Comparison of ENCODE assay signal across 8 cellular contexts in genomic region chr19:40283414-40284250, GRCh38. TPM values are rescaled to one million over a fixed set of nuclear protein-coding genes. Genes with fewer than 3 reads are reported as not detected.
DNase-seq lines count a peak whose midpoint lies in the region; ATAC-seq and TF ChIP-seq lines count a peak whose summit lies in the region.

No MANE protein-coding gene starts in this region.

- no peak for TF ChIP-seq CTCF in LNCaP clone FGC (IDR thresholded peaks at IDR 0.05; ENCODE audit: control insufficient read depth, extremely low read depth, insufficient read depth)
- no peak for TF ChIP-seq CTCF in nephron progenitor cell (IDR thresholded peaks at IDR 0.05)

- H3K9me3 ChIP-seq in CD4-positive, CD25-positive, alpha-beta regulatory T cell (ENCODE audit: control insufficient read depth in 2 of 2, low read length in 2 of 2) = no peaks in the 10 kb centered on the region
- no peaks in the 10 kb centered on the region for H3K9me3 ChIP-seq in ectodermal cell (ENCODE audit: control insufficient read depth, low read length)

- no peak for ATAC-seq in CD4-positive, CD25-positive, alpha-beta regulatory T cell (ENCODE audit: low read depth in 2 of 2)

- peak overlapping the region; percentile 95 for H3K27ac ChIP-seq in CD4-positive, CD25-positive, alpha-beta regulatory T cell (ENCODE audit: insufficient read depth, low read length, poor library complexity, severe bottlenecking)
- no peak overlapping the region for H3K27ac ChIP-seq in ectodermal cell (ENCODE audit: insufficient read depth, low read depth, low read length, poor library complexity, severe bottlenecking)

- DNase-seq in CD4-positive, CD25-positive, alpha-beta regulatory T cell = no peak
- DNase-seq in LNCaP clone FGC (ENCODE audit: low read depth) (no peak), nephron progenitor cell (no peak), GM03348 (ENCODE audit: low spot score) (no peak), NAMALWA (ENCODE audit: low spot score) (no peak), KBM-7 (no peak)
- no peak for DNase-seq in activated CD4-positive, alpha-beta T cell treated with anti-CD3 and anti-CD28 coated beads for 48 hours

- 81 to 84% methylated on average over 12 of the region's 12 CpGs for WGBS in ectodermal cell, 2 experiments

- peak overlapping the region; percentile 96 to 98 (median 98) for H3K4me3 Mint-ChIP-seq in CD4-positive, CD25-positive, alpha-beta regulatory T cell
- H3K4me3 Mint-ChIP-seq in nephron progenitor cell = peak overlapping the region; percentile 95

- peak overlapping the region; percentile 85 to 99 (median 97) for H3K27ac Mint-ChIP-seq in CD4-positive, CD25-positive, alpha-beta regulatory T cell
- H3K27ac Mint-ChIP-seq in nephron progenitor cell = peak overlapping the region; percentile 97

- H3K4me1 ChIP-seq in CD4-positive, CD25-positive, alpha-beta regulatory T cell (ENCODE audit: control insufficient read depth, insufficient read depth, low read length, poor library complexity, severe bottlenecking) = peaks cover 56% of the 10 kb centered on the region
- H3K4me1 ChIP-seq in ectodermal cell (ENCODE audit: control insufficient read depth, insufficient read depth, low read length) = peaks cover 13% of the 10 kb centered on the region

- H3K36me3 ChIP-seq in CD4-positive, CD25-positive, alpha-beta regulatory T cell (ENCODE audit: control insufficient read depth, insufficient read depth, low read length) = peaks cover 6% of the 10 kb centered on the region
- no peaks in the 10 kb centered on the region for H3K36me3 ChIP-seq in ectodermal cell (ENCODE audit: control insufficient read depth, insufficient read depth, low read length)

- H3K27me3 ChIP-seq in CD4-positive, CD25-positive, alpha-beta regulatory T cell (ENCODE audit: control insufficient read depth, insufficient read depth, low read length) = no peaks in the 10 kb centered on the region
- no peaks in the 10 kb centered on the region for H3K27me3 ChIP-seq in ectodermal cell (ENCODE audit: control insufficient read depth, insufficient read depth, low read length, poor library complexity, severe bottlenecking)

- peaks cover 0 to 2% (median 0%) of the 10 kb centered on the region in 7 donors for H3K9me3 Mint-ChIP-seq in CD4-positive, CD25-positive, alpha-beta regulatory T cell
- H3K9me3 Mint-ChIP-seq in nephron progenitor cell = no peaks in the 10 kb centered on the region

- H3K27me3 Mint-ChIP-seq in CD4-positive, CD25-positive, alpha-beta regulatory T cell = no peaks in the 10 kb centered on the region
- no peaks in the 10 kb centered on the region for H3K27me3 Mint-ChIP-seq in nephron progenitor cell (ENCODE audit: low read depth, poor library complexity)

- peak overlapping the region; percentile 90 for H3K4me3 ChIP-seq in CD4-positive, CD25-positive, alpha-beta regulatory T cell (ENCODE audit: low read depth, low read length)
- H3K4me3 ChIP-seq in LNCaP clone FGC (ENCODE audit: low read depth, low read length) (peak overlapping the region; percentile 72), ectodermal cell (ENCODE audit: insufficient read depth, low read depth, low read length) (peak overlapping the region; percentile 78)

- H3K36me3 Mint-ChIP-seq in CD4-positive, CD25-positive, alpha-beta regulatory T cell = peaks cover 8% of the 10 kb centered on the region
- H3K36me3 Mint-ChIP-seq in nephron progenitor cell (ENCODE audit: low read depth) = no peaks in the 10 kb centered on the region

- in situ Hi-C loops in KBM-7 (cut with MboI; ENCODE audit: low pct_unique_long_range_greater_than_20kb, low sequenced_read_pairs) = no loop called here

- peaks cover 12 to 70% (median 24%) of the 10 kb centered on the region in 4 donors for H3K4me1 Mint-ChIP-seq in CD4-positive, CD25-positive, alpha-beta regulatory T cell
- peaks cover 79% of the 10 kb centered on the region for H3K4me1 Mint-ChIP-seq in nephron progenitor cell

RNA-seq across cellular contexts. Expression of gene AKT2, which starts 1.5 kb away (rescaled TPM):
- total RNA-seq in CD4-positive, CD25-positive, alpha-beta regulatory T cell = 193 TPM
- 10 to 100 TPM; 16.4 to 26.2 (median 24.8) TPM for polyA plus RNA-seq in CD4-positive, CD25-positive, alpha-beta regulatory T cell
- 160 TPM for polyA plus RNA-seq in ectodermal cell (2013, experiment 1 of 4)
- polyA plus RNA-seq in ectodermal cell (2013, experiment 2 of 4) = 164 TPM
- 106 TPM for polyA plus RNA-seq in ectodermal cell (2013, experiment 3 of 4)
- polyA plus RNA-seq in ectodermal cell (2013, experiment 4 of 4) = 106 TPM

RNA-seq across cellular contexts. Expression of gene CCNP, which starts 57.1 kb away (rescaled TPM):
- total RNA-seq in CD4-positive, CD25-positive, alpha-beta regulatory T cell = 1.2 TPM
- under 1 TPM in 1 of 4 donors, not detected in 3; 0.13 TPM for polyA plus RNA-seq in CD4-positive, CD25-positive, alpha-beta regulatory T cell
- polyA plus RNA-seq in ectodermal cell (2013, experiment 1 of 4) = 0.37 TPM
- 0.14 TPM for polyA plus RNA-seq in ectodermal cell (2013, experiment 2 of 4)
- not detected for polyA plus RNA-seq in ectodermal cell (2013, experiment 3 of 4)
- not detected for polyA plus RNA-seq in ectodermal cell (2013, experiment 4 of 4)
